9 cellular contexts compared by ENCODE assay signal in genomic region chr9:70484232-70485130, GRCh38.
DNase-seq lines count a peak whose midpoint lies in the region; ATAC-seq, FAIRE-seq and TF ChIP-seq lines count a peak whose summit lies in the region.
"Had no signal": no experiment of that assay in that cellular context is flagged by ENCODE, and none has a peak within 500 bp of the region (broad histone marks: within the 10 kb centered on the region; RNA-seq: fewer than 3 reads in every experiment).

No MANE protein-coding gene starts in this region.

- no peak overlapping the region for H3K9ac ChIP-seq in OCI-LY1 (ENCODE audit: low read length)

- H3K9me2 ChIP-seq in OCI-LY1 (ENCODE audit: low read depth, low read length): no peaks in the 10 kb centered on the region

- H3K4me3 ChIP-seq in OCI-LY1 (ENCODE audit: low read depth, low read length, poor library complexity, severe bottlenecking) (no peak overlapping the region), coronary artery (no peak overlapping the region)

- H3K4me2 ChIP-seq in OCI-LY1 (ENCODE audit: low read length): no peak overlapping the region

- TF ChIP-seq CTCF in D721Med (IDR thresholded peaks at IDR 0.05; ENCODE audit: insufficient read depth, missing control alignments) (peak; percentile 83), OCI-LY1 (IDR thresholded peaks at IDR 0.05; ENCODE audit: low read length) (peak; percentile 56; the same call in 1 of the 2 replicates), coronary artery (IDR thresholded peaks at IDR 0.05) (peak; percentile 53)

- no peak overlapping the region for H2AFZ ChIP-seq in OCI-LY1 (ENCODE audit: low read length)

- H3K36me3 ChIP-seq in OCI-LY1 (ENCODE audit: insufficient read depth, low read length): no peaks in the 10 kb centered on the region

- peak; percentile 83 for ATAC-seq in GM18907 (IDR thresholded peaks at IDR 0.05; ENCODE audit: unreplicated experiment)
- peak; percentile 71 for ATAC-seq in HG03280 (IDR thresholded peaks at IDR 0.05; ENCODE audit: unreplicated experiment)

- H3K27ac ChIP-seq in OCI-LY1 (ENCODE audit: low read depth, low read length, poor library complexity, severe bottlenecking): no peak overlapping the region
- peak overlapping the region; percentile 54 to 82 for H3K27ac ChIP-seq in coronary artery
- peak overlapping the region; percentile 14 for H3K27ac ChIP-seq in temporal lobe (ENCODE audit: low read depth, low read length)

- H3F3A ChIP-seq in OCI-LY1 (ENCODE audit: insufficient read depth, low read length): no peaks in the 10 kb centered on the region

- DNase-seq in D721Med (ENCODE audit: insufficient read length, low spot score) (peak; percentile 40), coronary artery (ENCODE audit: low spot score) (no peak), left kidney (ENCODE audit: low read depth, low spot score) (peak; percentile 67), UCSD-AML1 (lab: John Stamatoyannopoulos, UW; ENCODE audit: unreplicated experiment) (no peak)
- DNase-seq: activated naive CD8-positive, alpha-beta T cell treated with anti-CD3 and anti-CD28 coated beads, Interleukin-2, amount 10 ng/mL, durations not matched to agents 7 days and 5 days had no signal

- no peak for FAIRE-seq in D721Med (lab: Jason Lieb, UNC)

- no peaks in the 10 kb centered on the region for H3K4me1 ChIP-seq in OCI-LY1 (ENCODE audit: insufficient read depth, low read length, severe bottlenecking)

- no peaks in the 10 kb centered on the region for H4K20me1 ChIP-seq in OCI-LY1 (ENCODE audit: insufficient read depth, low read length)

- no peaks in the 10 kb centered on the region for H3K9me3 ChIP-seq in OCI-LY1 (ENCODE audit: low read length)

- H3K79me2 ChIP-seq in OCI-LY1 (ENCODE audit: insufficient read depth, low read length): no peaks in the 10 kb centered on the region

- no peaks in the 10 kb centered on the region for H3K27me3 ChIP-seq in OCI-LY1 (ENCODE audit: insufficient read depth, low read length)

Comparison
In these comparisons a context has a peak if more than half of its experiments do, and no peak if none do; other contexts are left out.
1. DNase-seq: peak in D721Med (single experiment) and left kidney (single experiment); none in coronary artery (single experiment) and UCSD-AML1 (single experiment).
2. Peak in every context shown above with its lines, with median percentiles within 50 percentile points of each other: CTCF ChIP-seq.